Comparison of ENCODE assay signal across 7 cellular contexts in the genomic region with DNA sequence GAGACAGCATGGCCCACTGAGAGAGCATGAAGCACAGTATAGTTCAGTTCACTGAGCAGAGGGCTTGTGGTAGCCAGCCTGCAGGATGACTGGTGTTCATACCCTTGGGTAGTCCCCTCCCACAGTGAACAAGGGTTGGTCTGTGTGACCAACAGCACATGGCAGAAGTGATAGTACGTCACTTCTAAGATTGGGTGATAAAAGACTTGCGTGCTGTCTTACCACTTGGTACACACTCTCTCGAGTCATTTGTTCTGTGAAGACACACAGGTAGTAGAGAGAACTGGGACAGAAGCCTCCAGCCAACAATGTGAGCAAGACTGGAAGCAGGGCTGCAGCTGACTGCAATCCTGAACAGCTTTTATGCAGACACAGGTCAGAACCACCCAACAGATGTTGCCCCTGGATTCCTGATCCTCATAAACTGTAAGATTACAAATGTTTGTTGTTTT. TPM values are rescaled to one million over a fixed set of nuclear protein-coding genes. Genes with fewer than 3 reads are reported as not detected.
A peak's percentile ranks its signal among the peaks of the same experiment; 100 is the strongest.
DNase-seq lines count a peak whose midpoint lies in the region; ATAC-seq and TF ChIP-seq lines count a peak whose summit lies in the region.

No MANE protein-coding gene starts in this region.

- TF ChIP-seq POLR2A in erythroblast (IDR thresholded peaks at IDR 0.05; ENCODE audit: low read length): peak; percentile 87

- peak; percentile 66 to 71 for DNase-seq in activated CD4-positive, alpha-beta T cell treated with anti-CD3 and anti-CD28 coated beads, Interleukin-2, amount 50 U/mL, for 4 hours
- peak; percentile 80 to 87 for DNase-seq in erythroblast (lab: John Stamatoyannopoulos, UW)
- DNase-seq in stimulated activated CD4-positive, alpha-beta T cell treated with anti-CD3 and anti-CD28 coated beads, Interleukin-12 subunit alpha, Interleukin-12 subunit beta, amount 100 ng/mL, for 48 hours (ENCODE audit: low read depth in 2 of 3, low spot score in 1 of 3): peak; percentile 63 to 72 (median 72)
- DNase-seq in posterior vena cava (ENCODE audit: low spot score): no peak
- no peak for DNase-seq in NCI-H526 (lab: John Stamatoyannopoulos, UW)

- intact Hi-C loops in posterior vena cava (cut with DNase I): no loop called here

- ATAC-seq in GM19328 (IDR thresholded peaks at IDR 0.05; ENCODE audit: unreplicated experiment) (peak; percentile 84), HG03175 (IDR thresholded peaks at IDR 0.05; ENCODE audit: unreplicated experiment) (peak; percentile 98)

RNA-seq across cellular contexts. Expression of a gene that starts 14.6 kb away (rescaled TPM):
- total RNA-seq in posterior vena cava: 10 to 100 TPM; 30.5 to 34.0 TPM

Comparison
In these comparisons a context has a peak if more than half of its experiments do, and no peak if none do; other contexts are left out.
1. DNase-seq: peak in activated CD4-positive, alpha-beta T cell treated with anti-CD3 and anti-CD28 coated beads, Interleukin-2, amount 50 U/mL, for 4 hours (2 of 2), erythroblast (2 of 2) and stimulated activated CD4-positive, alpha-beta T cell treated with anti-CD3 and anti-CD28 coated beads, Interleukin-12 subunit alpha, Interleukin-12 subunit beta, amount 100 ng/mL, for 48 hours (3 of 3); none in posterior vena cava (single experiment) and NCI-H526 (0 of 2).